Comparison of ENCODE assay signal across 1 cellular context in the genomic region with DNA sequence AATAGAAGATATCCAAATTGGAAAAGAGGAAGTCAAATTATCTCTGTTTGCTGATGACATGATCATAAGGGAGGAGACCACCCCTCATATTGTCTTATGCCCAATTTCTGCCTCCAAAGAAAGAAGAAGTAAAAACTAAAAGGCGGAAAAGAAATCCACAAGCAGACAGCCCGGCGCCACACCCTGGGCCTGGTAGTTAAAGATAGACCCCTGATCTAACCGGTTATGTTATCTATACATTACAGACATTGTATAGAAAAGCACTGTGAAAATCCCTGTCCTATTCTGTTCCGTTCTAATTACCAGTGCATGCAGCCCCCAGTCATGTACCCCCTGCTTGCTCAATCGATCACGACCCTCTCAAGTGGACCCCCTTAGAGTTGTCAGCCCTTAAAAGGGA. TPM values are rescaled to one million over a fixed set of nuclear protein-coding genes. Genes with fewer than 3 reads are reported as not detected.
"Had no signal": no experiment of that assay in that cellular context is flagged by ENCODE, and none has a peak within 500 bp of the region (broad histone marks: within the 10 kb centered on the region; RNA-seq: fewer than 3 reads in every experiment).

No MANE protein-coding gene starts in this region.

RNA-seq across cellular contexts. Expression of a gene that starts 22.8 kb away (rescaled TPM):
- total RNA-seq: G401 had no signal
